8 cellular contexts compared by ENCODE assay signal in the genomic region with DNA sequence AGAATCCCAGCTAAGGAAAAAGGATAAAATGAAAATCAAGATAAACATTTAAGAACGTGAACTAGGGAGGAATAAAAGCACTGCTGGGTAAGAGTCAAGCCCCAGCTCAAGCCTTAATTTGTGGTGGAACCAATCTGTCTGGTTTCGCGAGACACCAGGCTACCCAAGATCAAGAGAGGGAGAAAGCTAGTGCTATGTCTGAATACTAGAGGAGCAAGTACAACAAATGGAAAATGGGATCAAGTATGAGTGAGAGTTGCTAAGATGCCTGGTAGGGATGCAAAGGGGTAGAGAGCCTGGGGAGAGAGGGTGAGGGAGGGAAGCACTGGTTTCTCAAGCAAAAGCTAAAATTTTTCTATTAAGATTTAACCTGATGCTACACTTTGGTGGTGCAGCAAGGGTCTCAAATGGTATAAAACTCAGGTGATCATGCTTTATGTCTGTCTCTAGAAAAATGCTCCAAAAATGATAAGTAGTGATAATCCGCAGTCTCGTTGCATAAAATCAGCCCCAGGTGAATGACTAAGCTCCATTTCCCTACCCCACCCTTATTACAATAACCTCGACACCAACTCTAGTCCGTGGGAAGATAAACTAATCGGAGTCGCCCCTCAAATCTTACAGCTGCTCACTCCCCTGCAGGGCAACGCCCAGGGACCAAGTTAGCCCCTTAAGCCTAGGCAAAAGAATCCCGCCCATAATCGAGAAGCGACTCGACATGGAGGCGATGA. TPM values are rescaled to one million over a fixed set of nuclear protein-coding genes. Genes with fewer than 3 reads are reported as not detected.
DNase-seq lines count a peak whose midpoint lies in the region; ATAC-seq and TF ChIP-seq lines count a peak whose summit lies in the region.

No MANE protein-coding gene starts in this region.

- peaks cover 49 to 87% (median 67%) of the 10 kb centered on the region in 4 donors for H3K4me1 Mint-ChIP-seq in CD4-positive, alpha-beta memory T cell

- intact Hi-C loops in CD4-positive, alpha-beta memory T cell (cut with micrococcal nuclease) = loop anchor here (1.0 to 5.0 kb wide), 9 partner anchors 13 to 847 kb away; a partner anchor contains a TSS

- H3K9me3 ChIP-seq in CD4-positive, alpha-beta memory T cell (ENCODE audit: control insufficient read depth in 1 of 2, low read length in 2 of 2) = no peaks in the 10 kb centered on the region
- no peaks in the 10 kb centered on the region for H3K9me3 ChIP-seq in OCI-LY3 (ENCODE audit: insufficient read depth, low read length)
- H3K9me3 ChIP-seq in endocrine pancreas (ENCODE audit: control insufficient read depth, low read length) = no peaks in the 10 kb centered on the region
- H3K9me3 ChIP-seq in neuron (ENCODE audit: low read length) = no peaks in the 10 kb centered on the region

- CTCF ChIA-PET in CD4-positive, alpha-beta memory T cell (lab: Charles Lee; ENCODE audit: partially characterized antibody) = interaction anchor here (0.9 to 2.0 kb wide), 5 partner anchors 9 to 43 kb away, joined by 3 to 9 read pairs (median 3); a partner anchor contains a TSS

- no peaks in the 10 kb centered on the region for H3K27me3 ChIP-seq in CD4-positive, alpha-beta memory T cell (ENCODE audit: insufficient read depth, low read length)
- H3K27me3 ChIP-seq in OCI-LY3 (ENCODE audit: low read depth, low read length) (no peaks in the 10 kb centered on the region), endocrine pancreas (ENCODE audit: control insufficient read depth, insufficient read depth, low read length) (no peaks in the 10 kb centered on the region), neuron (ENCODE audit: insufficient read depth, low read length) (no peaks in the 10 kb centered on the region)

- peaks cover 73% of the 10 kb centered on the region for H3K4me1 ChIP-seq in CD4-positive, alpha-beta memory T cell (ENCODE audit: insufficient read depth, low read length)
- peaks cover 34% of the 10 kb centered on the region for H3K4me1 ChIP-seq in OCI-LY3 (ENCODE audit: low read length)
- peaks cover 49% of the 10 kb centered on the region for H3K4me1 ChIP-seq in endocrine pancreas (ENCODE audit: control insufficient read depth, insufficient read depth, low read length)
- H3K4me1 ChIP-seq in neuron (ENCODE audit: insufficient read depth, low read length) = peaks cover 40% of the 10 kb centered on the region

- peaks cover 0 to 6% (median 0%) of the 10 kb centered on the region in 8 donors for H3K9me3 Mint-ChIP-seq in CD4-positive, alpha-beta memory T cell

- peaks cover 21 to 56% of the 10 kb centered on the region in 2 donors for H3K36me3 Mint-ChIP-seq in CD4-positive, alpha-beta memory T cell

- DNase-seq in CD4-positive, alpha-beta memory T cell = peak in 1 of 5 donors; percentile 41
- DNase-seq in NCI-H226 = no peak
- DNase-seq in GM13977 (ENCODE audit: low spot score) = no peak

- ATAC-seq in GM21717 (IDR thresholded peaks at IDR 0.05; ENCODE audit: unreplicated experiment) (no peak), GM21367 (IDR thresholded peaks at IDR 0.05; ENCODE audit: unreplicated experiment) (no peak)

- in situ Hi-C loops in GM13977 (cut with MboI; ENCODE audit: low pct_unique_long_range_greater_than_20kb, low sequenced_read_pairs, unreplicated experiment) = no loop called here

- peaks cover 73% of the 10 kb centered on the region for H4K20me1 ChIP-seq in OCI-LY3 (ENCODE audit: insufficient read depth, low read length)

- peak overlapping the region; percentile 83 for H3K27ac ChIP-seq in CD4-positive, alpha-beta memory T cell (ENCODE audit: low read depth, low read length)
- peak overlapping the region; percentile 95 for H3K27ac ChIP-seq in OCI-LY3 (ENCODE audit: low read length)

- peak overlapping the region; percentile 99 for H3K9ac ChIP-seq in OCI-LY3 (ENCODE audit: low read length)
- peak overlapping the region; percentile 99 for H3K9ac ChIP-seq in endocrine pancreas (ENCODE audit: control insufficient read depth, insufficient read depth, low read length)

- H2AFZ ChIP-seq in OCI-LY3 (ENCODE audit: low read depth, low read length) (no peak overlapping the region), neuron (ENCODE audit: low read depth, low read length) (no peak overlapping the region)

- H3K4me3 ChIP-seq in CD4-positive, alpha-beta memory T cell (ENCODE audit: low read length in 2 of 2) = peak overlapping the region; percentile 53 to 71
- H3K4me3 ChIP-seq in OCI-LY3 (ENCODE audit: low read length) (peak overlapping the region; percentile 79), endocrine pancreas (ENCODE audit: control insufficient read depth, insufficient read depth, low read length) (peak overlapping the region; percentile 94), neuron (ENCODE audit: low read length) (peak overlapping the region; percentile 70)

- peaks cover 92% of the 10 kb centered on the region for H3K79me2 ChIP-seq in OCI-LY3 (ENCODE audit: low read length)

- TF ChIP-seq CTCF in OCI-LY3 (IDR thresholded peaks at IDR 0.05; ENCODE audit: low read depth, low read length) (no peak), GM13977 (IDR thresholded peaks at IDR 0.05; ENCODE audit: extremely low read depth, insufficient read depth, missing control alignments) (no peak)

- H3K4me3 Mint-ChIP-seq in CD4-positive, alpha-beta memory T cell = peak overlapping the region; percentile 90 to 99 (median 94)

- peak overlapping the region; percentile 96 to 100 (median 97) for H3K27ac Mint-ChIP-seq in CD4-positive, alpha-beta memory T cell

- H3K27me3 Mint-ChIP-seq in CD4-positive, alpha-beta memory T cell = peaks cover 0 to 3% of the 10 kb centered on the region in 2 donors

- POLR2A ChIA-PET in CD4-positive, alpha-beta memory T cell (lab: Charles Lee; ENCODE audit: partially characterized antibody) = interaction anchor here (0.6 to 7.0 kb wide), 21 partner anchors 9 to 868 kb away, joined by 3 to 158 read pairs (median 6); a partner anchor contains a TSS

- H3K36me3 ChIP-seq in CD4-positive, alpha-beta memory T cell (ENCODE audit: insufficient read depth, low read length) = peaks cover 30% of the 10 kb centered on the region
- H3K36me3 ChIP-seq in OCI-LY3 (replicated peaks; ENCODE audit: low read depth, low read length) (peaks cover 60% of the 10 kb centered on the region), endocrine pancreas (ENCODE audit: control insufficient read depth, insufficient read depth, low read length) (peaks cover 2% of the 10 kb centered on the region), neuron (ENCODE audit: insufficient read depth, low read length) (peaks cover 49% of the 10 kb centered on the region)

- H3K4me2 ChIP-seq in OCI-LY3 (ENCODE audit: low read length) = peak overlapping the region; percentile 85

RNA-seq across cellular contexts. Expression of a gene that starts 1.7 kb away (rescaled TPM):
- total RNA-seq in CD4-positive, alpha-beta memory T cell = 100 to 1,000 TPM; 142 TPM
- 10 to 100 TPM in 1 of 2 donors, 1 to 10 TPM in 1; 8.4 to 51.4 TPM for polyA plus RNA-seq in CD4-positive, alpha-beta memory T cell

RNA-seq across cellular contexts. Expression of a gene that starts 32.9 kb away (rescaled TPM):
- 10 to 100 TPM; 36.9 to 39.2 TPM for total RNA-seq in CD4-positive, alpha-beta memory T cell
- polyA plus RNA-seq in CD4-positive, alpha-beta memory T cell = 10 to 100 TPM; 10.8 to 29.3 TPM
